Comparison of ENCODE assay signal across 7 cellular contexts in the genomic region with DNA sequence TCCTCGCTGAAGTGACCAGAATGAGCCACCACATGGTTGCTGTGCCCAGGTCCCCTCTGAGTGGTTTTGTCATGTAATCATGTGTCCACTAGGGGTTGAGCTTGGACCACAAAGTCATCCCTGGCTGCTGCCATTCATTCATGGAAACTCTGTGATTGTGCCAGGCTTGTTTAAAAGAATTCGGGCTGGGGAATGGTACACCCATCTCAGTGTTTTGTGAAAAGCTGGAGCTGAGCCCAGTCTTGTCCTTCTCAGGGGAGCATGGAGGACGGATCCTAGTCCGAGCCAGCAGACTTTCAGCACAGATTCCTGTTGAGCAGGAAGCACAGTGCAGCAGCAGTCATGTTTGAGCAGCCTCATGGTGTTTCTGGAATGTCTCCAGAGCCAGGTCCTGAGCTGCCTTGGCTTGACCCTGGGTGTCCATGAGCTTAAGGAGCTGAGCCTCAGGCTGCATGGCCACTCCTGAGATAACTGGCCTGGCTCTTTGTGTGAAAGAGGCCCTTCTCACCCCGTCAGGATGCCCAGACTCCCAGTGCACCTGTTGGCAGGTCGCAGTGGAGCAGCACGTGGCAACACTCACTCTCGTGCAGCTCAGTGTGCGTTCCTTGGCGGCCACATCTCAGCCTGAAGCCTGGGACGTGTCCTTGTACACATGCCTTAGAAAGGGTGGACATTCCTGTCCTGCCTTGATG.
DNase-seq lines count a peak whose midpoint lies in the region; ATAC-seq and TF ChIP-seq lines count a peak whose summit lies in the region.

No MANE protein-coding gene starts in this region.

- ATAC-seq in esophagus mucosa (peak; percentile 74), mucosa of descending colon (peak; percentile 96), HG02885 (IDR thresholded peaks at IDR 0.05; ENCODE audit: poor library complexity, unreplicated experiment) (no peak), GM21381 (IDR thresholded peaks at IDR 0.05; ENCODE audit: unreplicated experiment) (no peak)

- H3K9me3 ChIP-seq in MG63 (no peaks in the 10 kb centered on the region), SJCRH30 (replicated peaks) (no peaks in the 10 kb centered on the region), mucosa of descending colon (no peaks in the 10 kb centered on the region)

- no peak overlapping the region for H3K27ac ChIP-seq in SJCRH30

- no peak overlapping the region for H3K4me3 ChIP-seq in MG63
- H3K4me3 ChIP-seq in SJCRH30: no peak overlapping the region
- no peak overlapping the region for H3K4me3 ChIP-seq in mucosa of descending colon

- DNase-seq in GM04503 (ENCODE audit: low read depth) (peak; percentile 81), MG63 (peak; percentile 56), SJCRH30 (peak; percentile 66 to 84), mucosa of descending colon (peak in 1 of 3 donors; percentile 67)

- H3K4me1 ChIP-seq in SJCRH30 (0 out of 2 replicates have a peak, but pooled peaks cover 2% of the 10 kb centered on the region), mucosa of descending colon (ENCODE audit: low read depth) (no peaks in the 10 kb centered on the region)

- H3K36me3 ChIP-seq in MG63 (peaks cover 4% of the 10 kb centered on the region), SJCRH30 (no peaks in the 10 kb centered on the region; the same call in 1 of the 2 replicates), mucosa of descending colon (ENCODE audit: low read depth) (no peaks in the 10 kb centered on the region)

- intact Hi-C loops in mucosa of descending colon (cut with DNase I, micrococcal nuclease): loop anchor here in 1 of 2 donors (5.0 kb wide), 1 partner anchor 310 kb away; no protein-coding TSS in a partner anchor

- H3K27me3 ChIP-seq in MG63: no peaks in the 10 kb centered on the region
- no peaks in the 10 kb centered on the region for H3K27me3 ChIP-seq in SJCRH30

- peak; percentile 38 for TF ChIP-seq CTCF in mucosa of descending colon (IDR thresholded peaks at IDR 0.05)

Comparison
In these comparisons a context has a peak if more than half of its experiments do, and no peak if none do; other contexts are left out.
1. ATAC-seq: peak in esophagus mucosa (single experiment) and mucosa of descending colon (single experiment); none in HG02885 (single experiment) and GM21381 (single experiment).